In the genomic region with DNA sequence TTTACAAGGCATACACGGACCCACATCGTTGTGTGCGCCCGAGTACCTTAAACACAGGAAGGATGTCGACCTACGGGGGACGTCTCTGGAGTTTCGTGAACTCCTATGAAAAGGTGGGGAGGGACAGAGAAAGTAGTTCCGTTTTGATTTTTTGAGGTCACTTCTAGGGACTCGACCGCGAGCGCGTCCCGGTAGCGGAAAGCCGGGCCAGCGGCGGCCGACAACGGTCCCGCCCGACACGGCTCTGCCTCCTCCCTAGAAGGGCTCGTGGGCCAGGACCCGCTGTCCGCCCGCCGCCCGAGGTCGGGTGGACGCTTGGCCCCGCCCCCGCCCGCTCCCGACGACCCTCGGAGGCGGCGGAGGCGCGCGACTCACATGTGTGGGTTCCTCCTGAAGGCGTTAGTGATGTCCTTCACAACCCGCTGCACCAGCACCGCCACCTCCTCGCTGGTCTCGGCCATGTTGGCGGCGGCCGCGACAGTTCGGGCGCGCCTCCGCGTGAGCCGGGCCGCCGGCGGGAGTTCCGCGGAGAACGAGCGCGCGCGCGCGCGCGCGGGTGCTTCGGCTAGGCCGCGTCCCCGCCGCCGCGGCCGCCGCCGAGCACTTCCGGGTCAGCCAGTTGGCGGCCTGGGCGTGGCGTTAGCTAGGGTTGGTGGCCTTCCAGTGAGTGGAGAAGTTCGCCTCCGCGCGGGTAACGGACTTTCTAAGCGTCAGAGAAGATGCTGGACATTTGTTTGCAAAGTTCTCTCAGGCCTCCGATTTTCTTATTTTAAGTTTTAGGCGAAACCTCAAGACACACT, we compare ENCODE assay signal across 8 cellular contexts. TPM values are rescaled to one million over a fixed set of nuclear protein-coding genes. Genes with fewer than 3 reads are reported as not detected.
DNase-seq lines count a peak whose midpoint lies in the region; ATAC-seq, FAIRE-seq and TF ChIP-seq lines count a peak whose summit lies in the region.

A gene with protein sequence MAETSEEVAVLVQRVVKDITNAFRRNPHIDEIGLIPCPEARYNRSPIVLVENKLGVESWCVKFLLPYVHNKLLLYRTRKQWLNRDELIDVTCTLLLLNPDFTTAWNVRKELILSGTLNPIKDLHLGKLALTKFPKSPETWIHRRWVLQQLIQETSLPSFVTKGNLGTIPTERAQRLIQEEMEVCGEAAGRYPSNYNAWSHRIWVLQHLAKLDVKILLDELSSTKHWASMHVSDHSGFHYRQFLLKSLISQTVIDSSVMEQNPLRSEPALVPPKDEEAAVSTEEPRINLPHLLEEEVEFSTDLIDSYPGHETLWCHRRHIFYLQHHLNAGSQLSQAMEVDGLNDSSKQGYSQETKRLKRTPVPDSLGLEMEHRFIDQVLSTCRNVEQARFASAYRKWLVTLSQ (minus strand): TSS at position 534 of the 800 bp plus-strand sequence. CDS start 73 bp downstream, at position 461.

- no peaks in the 10 kb centered on the region for H3K79me2 ChIP-seq in parathyroid adenoma

- H3K27me3 ChIP-seq in cardiac muscle cell (no peaks in the 10 kb centered on the region), parathyroid adenoma (ENCODE audit: control insufficient read depth, insufficient read depth, low read length) (no peaks in the 10 kb centered on the region), tibial artery (no peaks in the 10 kb centered on the region)

- peak; percentile 66 for DNase-seq in GM12891 (ENCODE audit: insufficient read length, low spot score)
- DNase-seq in NCI-H1417 (lab: John Stamatoyannopoulos, UW): peak; percentile 93 to 98 (median 95)
- peak; percentile 87 for DNase-seq in SW480 (ENCODE audit: low spot score)
- peak; percentile 93 for DNase-seq in activated naive CD8-positive, alpha-beta T cell treated with anti-CD3 and anti-CD28 coated beads, Interleukin-2, amount 50 U/mL, for 24 hours
- peak; percentile 94 to 96 for DNase-seq in cardiac muscle cell (ENCODE audit: low read depth in 1 of 2, low spot score in 1 of 2)
- DNase-seq in tibial artery: peak; percentile 92 to 94

- H3K9me3 Mint-ChIP-seq in activated naive CD8-positive, alpha-beta T cell treated with anti-CD3 and anti-CD28 coated beads, Interleukin-2, amount 50 U/mL, for 24 hours: no peaks in the 10 kb centered on the region

- peak within 1 kb of the TSS; percentile 89 for H2AFZ ChIP-seq in parathyroid adenoma

- H3K4me1 ChIP-seq in cardiac muscle cell (ENCODE audit: low read depth) (peaks cover 20% of the 10 kb centered on the region), parathyroid adenoma (peaks cover 2% of the 10 kb centered on the region), tibial artery (peaks cover 0 to 30% (median 14%) of the 10 kb centered on the region in 4 donors)

- TF ChIP-seq POLR2A in GM12891 (IDR thresholded peaks at IDR 0.05; ENCODE audit: low read depth, low read length): peak; percentile 91

- H3K27me3 Mint-ChIP-seq in activated naive CD8-positive, alpha-beta T cell treated with anti-CD3 and anti-CD28 coated beads, Interleukin-2, amount 50 U/mL, for 24 hours: no peaks in the 10 kb centered on the region

- H3K9me3 ChIP-seq in cardiac muscle cell (ENCODE audit: low read depth) (no peaks in the 10 kb centered on the region), parathyroid adenoma (ENCODE audit: control insufficient read depth, low read length) (no peaks in the 10 kb centered on the region), tibial artery (no peaks in the 10 kb centered on the region)

- peak within 1 kb of the TSS; percentile 97 for H3K4me3 Mint-ChIP-seq in activated naive CD8-positive, alpha-beta T cell treated with anti-CD3 and anti-CD28 coated beads, Interleukin-2, amount 50 U/mL, for 24 hours

- H3K27ac ChIP-seq in cardiac muscle cell: peak within 1 kb of the TSS; percentile 96
- peak within 1 kb of the TSS; percentile 89 for H3K27ac ChIP-seq in parathyroid adenoma
- peak within 1 kb of the TSS; percentile 96 to 98 for H3K27ac ChIP-seq in tibial artery

- peak within 1 kb of the TSS; percentile 75 for H3K4me2 ChIP-seq in parathyroid adenoma (ENCODE audit: low read length)

- peak within 1 kb of the TSS; percentile 91 for H3K27ac Mint-ChIP-seq in activated naive CD8-positive, alpha-beta T cell treated with anti-CD3 and anti-CD28 coated beads, Interleukin-2, amount 50 U/mL, for 24 hours

- H3K36me3 ChIP-seq in cardiac muscle cell (no peaks in the 10 kb centered on the region), parathyroid adenoma (ENCODE audit: control insufficient read depth, insufficient read depth, low read length) (no peaks in the 10 kb centered on the region), tibial artery (no peaks in the 10 kb centered on the region)

- intact Hi-C loops in tibial artery (cut with DNase I; ENCODE audit: low total_unique reads): loop anchor here (5.0 to 10.0 kb wide), 2 partner anchors 87 to 495 kb away; a partner anchor contains a TSS

- peak; percentile 88 for ATAC-seq in HG02763 (IDR thresholded peaks at IDR 0.05; ENCODE audit: unreplicated experiment)
- ATAC-seq in activated naive CD8-positive, alpha-beta T cell treated with anti-CD3 and anti-CD28 coated beads, Interleukin-2, amount 50 U/mL, for 24 hours: peak; percentile 95

- H3K4me3 ChIP-seq in cardiac muscle cell: peak within 1 kb of the TSS; percentile 84
- H3K4me3 ChIP-seq in parathyroid adenoma (ENCODE audit: low read depth, low read length): peak within 1 kb of the TSS; percentile 88
- peak within 1 kb of the TSS; percentile 87 to 90 for H3K4me3 ChIP-seq in tibial artery

- H3K36me3 Mint-ChIP-seq in activated naive CD8-positive, alpha-beta T cell treated with anti-CD3 and anti-CD28 coated beads, Interleukin-2, amount 50 U/mL, for 24 hours (ENCODE audit: low read depth): peaks cover 18% of the 10 kb centered on the region

- TF ChIP-seq CTCF in cardiac muscle cell (IDR thresholded peaks at IDR 0.05; ENCODE audit: low read depth, low read length): no peak
- no peak for TF ChIP-seq CTCF in parathyroid adenoma (IDR thresholded peaks at IDR 0.05)
- TF ChIP-seq CTCF in tibial artery (IDR thresholded peaks at IDR 0.05): no peak

- FAIRE-seq in GM12891 (lab: Jason Lieb, UNC): peak; percentile 98

- H3K9ac ChIP-seq in parathyroid adenoma: peak within 1 kb of the TSS; percentile 63

- H3K4me1 Mint-ChIP-seq in activated naive CD8-positive, alpha-beta T cell treated with anti-CD3 and anti-CD28 coated beads, Interleukin-2, amount 50 U/mL, for 24 hours: peaks cover 28% of the 10 kb centered on the region

TF ChIP-seq in GM12891, 5 proteins besides CTCF, POLR2A, EP300 and RAD21:
- no peak for TF ChIP-seq PAX5 (IDR thresholded peaks at IDR 0.05; ENCODE audit: insufficient read depth, low read length, severe bottlenecking)
- 0 out of 2 replicates have a peak, but pooled peaks have one; percentile 7 for TF ChIP-seq SPI1 (IDR thresholded peaks at IDR 0.05; ENCODE audit: low read depth, low read length)
- peak; percentile 96 for TF ChIP-seq TAF1 (IDR thresholded peaks at IDR 0.05; ENCODE audit: low read depth, low read length)
- peak; percentile 87 for TF ChIP-seq POLR2AphosphoS5 (IDR thresholded peaks at IDR 0.05; ENCODE audit: low read depth, low read length)
- peak; percentile 63 for TF ChIP-seq POU2F2 (IDR thresholded peaks at IDR 0.05; ENCODE audit: low read depth, low read length)

RNA-seq across cellular contexts. Expression of the gene that starts here (rescaled TPM):
- polyA plus RNA-seq in GM12891 (2012; ENCODE audit: low read depth, missing spikeins): 6.0 TPM
- 33.4 and 54.1 TPM in 2 replicates for total RNA-seq in cardiac muscle cell
- 7.1 and 15.9 TPM in 2 replicates for polyA plus RNA-seq in cardiac muscle cell

Comparison
In these comparisons a context has a peak if more than half of its experiments do, and no peak if none do; other contexts are left out.
1. Peak in every context shown above with its lines: DNase-seq, ATAC-seq, H3K4me3 ChIP-seq and H3K27ac ChIP-seq.